In genomic region chr5:115480900-115481299, GRCh38 we compare ENCODE assay signal across 34 cellular contexts.
"Had no signal": no experiment of that assay in that cellular context is flagged by ENCODE, and none has a peak within 500 bp of the region (broad histone marks: within the 10 kb centered on the region; RNA-seq: fewer than 3 reads in every experiment).

No MANE protein-coding gene starts in this region.

- FAIRE-seq: colon, endometrium had no signal

- H3K4me1 Mint-ChIP-seq: activated B cell treated with CpG ODN at 0.5 μM for 24 hours; activated CD4-positive, alpha-beta T cell treated with anti-CD3 and anti-CD28 coated beads, Interleukin-2, amount 10 ng/mL, durations not matched to agents 24 days and 14 days; activated naive CD4-positive, alpha-beta T cell treated with anti-CD3 and anti-CD28 coated beads, Interleukin-2, amount 50 U/mL, for 24 hours had no signal

- H3K4me3 Mint-ChIP-seq: activated B cell treated with CpG ODN at 0.5 μM for 24 hours; activated CD4-positive, alpha-beta memory T cell treated with anti-CD3 and anti-CD28 coated beads for 36 hours; activated CD4-positive, alpha-beta T cell treated with anti-CD3 and anti-CD28 coated beads for 36 hours; activated CD4-positive, alpha-beta T cell treated with anti-CD3 and anti-CD28 coated beads, Interleukin-2, amount 10 ng/mL, durations not matched to agents 24 days and 14 days; activated CD8-positive, alpha-beta memory T cell treated with anti-CD3 and anti-CD28 coated beads, Interleukin-2, amount 10 ng/mL, durations not matched to agents 7 days and 5 days; activated CD8-positive, alpha-beta T cell treated with anti-CD3 and anti-CD28 coated beads, Interleukin-2, amount 10 ng/mL, durations not matched to agents 7 days and 5 days; activated naive CD4-positive, alpha-beta T cell treated with anti-CD3 and anti-CD28 coated beads for 36 hours; activated naive CD4-positive, alpha-beta T cell treated with anti-CD3 and anti-CD28 coated beads, Interleukin-2, amount 50 U/mL, for 24 hours; activated naive CD8-positive, alpha-beta T cell treated with anti-CD3 and anti-CD28 coated beads for 36 hours; activated naive CD8-positive, alpha-beta T cell treated with anti-CD3 and anti-CD28 coated beads, Interleukin-2, amount 50 U/mL, for 24 hours; activated T-helper 1 cell treated with anti-CD3 and anti-CD28 coated beads, Interleukin-12 subunit alpha, Interleukin-12 subunit beta, Interleukin-2, Interleukin-4 antibody, amounts not matched to agents 30 ng/mL and 10 ng/mL and 1 ng/mL, durations not matched to agents 14 hours and 24 hours and 36 hours; effector memory CD8-positive, alpha-beta T cell had no signal

- H3K9me3 ChIP-seq: adrenal gland, body of pancreas, esophagus squamous epithelium, gastroesophageal sphincter had no signal

- H3K36me3 Mint-ChIP-seq: activated CD4-positive, alpha-beta memory T cell treated with anti-CD3 and anti-CD28 coated beads for 36 hours; activated CD8-positive, alpha-beta memory T cell treated with anti-CD3 and anti-CD28 coated beads, Interleukin-2, amount 10 ng/mL, durations not matched to agents 7 days and 5 days; activated naive CD4-positive, alpha-beta T cell treated with anti-CD3 and anti-CD28 coated beads, Interleukin-2, amount 50 U/mL, for 24 hours; activated naive CD8-positive, alpha-beta T cell treated with anti-CD3 and anti-CD28 coated beads for 36 hours had no signal

- H3K27ac ChIP-seq: adrenal gland, body of pancreas, epithelial cell of prostate, esophagus squamous epithelium, gastroesophageal sphincter, WERI-Rb-1 had no signal

- H3K27me3 ChIP-seq: adrenal gland, body of pancreas, esophagus squamous epithelium, gastroesophageal sphincter had no signal

- H3K4me1 ChIP-seq: adrenal gland, body of pancreas, esophagus squamous epithelium, gastroesophageal sphincter had no signal

- H3K9me3 Mint-ChIP-seq: activated B cell treated with CpG ODN at 0.5 μM for 24 hours; activated CD4-positive, alpha-beta memory T cell treated with anti-CD3 and anti-CD28 coated beads for 36 hours; activated naive CD4-positive, alpha-beta T cell treated with anti-CD3 and anti-CD28 coated beads for 36 hours; activated naive CD4-positive, alpha-beta T cell treated with anti-CD3 and anti-CD28 coated beads, Interleukin-2, amount 50 U/mL, for 24 hours; activated naive CD8-positive, alpha-beta T cell treated with anti-CD3 and anti-CD28 coated beads for 36 hours; activated naive CD8-positive, alpha-beta T cell treated with anti-CD3 and anti-CD28 coated beads, Interleukin-2, amount 50 U/mL, for 24 hours; activated T-helper 1 cell treated with anti-CD3 and anti-CD28 coated beads, Interleukin-12 subunit alpha, Interleukin-12 subunit beta, Interleukin-2, Interleukin-4 antibody, amounts not matched to agents 30 ng/mL and 10 ng/mL and 1 ng/mL, durations not matched to agents 14 hours and 24 hours and 36 hours; activated T-helper 2 cell treated with anti-CD3 and anti-CD28 coated beads, Interferon-gamma antibody, Interleukin-2, Interleukin-4, amounts not matched to agents 10 μg/mL and 5 μg/mL and 100 μg/mL, durations not matched to agents 14 hours and 24 hours and 36 hours; effector memory CD8-positive, alpha-beta T cell had no signal

- DNase-seq: activated B cell treated with CpG ODN at 0.5 μM for 24 hours; activated CD4-positive, alpha-beta memory T cell treated with anti-CD3 and anti-CD28 coated beads for 36 hours; activated CD4-positive, alpha-beta T cell treated with anti-CD3 and anti-CD28 coated beads for 36 hours; activated CD4-positive, alpha-beta T cell treated with anti-CD3 and anti-CD28 coated beads, Interleukin-2, amount 10 ng/mL, durations not matched to agents 24 days and 14 days; activated CD4-positive, CD25-positive, alpha-beta regulatory T cell treated with anti-CD3 and anti-CD28 coated beads, Interleukin-2, amount 50 U/mL, for 72 hours; activated CD8-positive, alpha-beta memory T cell treated with anti-CD3 and anti-CD28 coated beads, Interleukin-2, amount 10 ng/mL, durations not matched to agents 7 days and 5 days; activated CD8-positive, alpha-beta memory T cell treated with anti-CD3 and anti-CD28 coated beads, Interleukin-2, amount 50 U/mL, for 4 hours; activated CD8-positive, alpha-beta T cell treated with anti-CD3 and anti-CD28 coated beads, Interleukin-2, amount 10 ng/mL, durations not matched to agents 7 days and 5 days; activated effector memory CD4-positive, alpha-beta T cell treated with anti-CD3 and anti-CD28 coated beads, Interleukin-2, amount 50 U/mL, for 16 hours; activated naive CD4-positive, alpha-beta T cell treated with anti-CD3 and anti-CD28 coated beads for 36 hours; activated naive CD8-positive, alpha-beta T cell treated with anti-CD3 and anti-CD28 coated beads for 36 hours; activated naive CD8-positive, alpha-beta T cell treated with anti-CD3 and anti-CD28 coated beads, Interleukin-2, amount 50 U/mL, for 24 hours; activated T-cell treated with anti-CD3 and anti-CD28 coated beads, Interleukin-2, amount 50 U/mL, for 1 hour; activated T-cell treated with anti-CD3 and anti-CD28 coated beads, Interleukin-2, amount 50 U/mL, for 48 hours; adrenal gland; amygdala; aorta; body of pancreas; caudate nucleus; cortex of kidney; dermis blood vessel endothelial cell; effector CD4-positive, alpha-beta T cell; effector memory CD8-positive, alpha-beta T cell; esophagus squamous epithelium; foreskin melanocyte; T-helper 2 cell; WERI-Rb-1 had no signal

- H3K36me3 ChIP-seq: adrenal gland, esophagus squamous epithelium, gastroesophageal sphincter, WERI-Rb-1 had no signal

- H3K27ac Mint-ChIP-seq: activated B cell treated with CpG ODN at 0.5 μM for 24 hours; activated CD4-positive, alpha-beta memory T cell treated with anti-CD3 and anti-CD28 coated beads for 36 hours; activated CD4-positive, alpha-beta T cell treated with anti-CD3 and anti-CD28 coated beads for 36 hours; activated CD4-positive, alpha-beta T cell treated with anti-CD3 and anti-CD28 coated beads, Interleukin-2, amount 10 ng/mL, durations not matched to agents 24 days and 14 days; activated CD8-positive, alpha-beta memory T cell treated with anti-CD3 and anti-CD28 coated beads, Interleukin-2, amount 10 ng/mL, durations not matched to agents 7 days and 5 days; activated CD8-positive, alpha-beta T cell treated with anti-CD3 and anti-CD28 coated beads, Interleukin-2, amount 10 ng/mL, durations not matched to agents 7 days and 5 days; activated naive CD4-positive, alpha-beta T cell treated with anti-CD3 and anti-CD28 coated beads for 36 hours; activated naive CD4-positive, alpha-beta T cell treated with anti-CD3 and anti-CD28 coated beads, Interleukin-2, amount 50 U/mL, for 24 hours; activated naive CD8-positive, alpha-beta T cell treated with anti-CD3 and anti-CD28 coated beads for 36 hours; activated naive CD8-positive, alpha-beta T cell treated with anti-CD3 and anti-CD28 coated beads, Interleukin-2, amount 50 U/mL, for 24 hours; activated T-helper 1 cell treated with anti-CD3 and anti-CD28 coated beads, Interleukin-12 subunit alpha, Interleukin-12 subunit beta, Interleukin-2, Interleukin-4 antibody, amounts not matched to agents 30 ng/mL and 10 ng/mL and 1 ng/mL, durations not matched to agents 14 hours and 24 hours and 36 hours; activated T-helper 2 cell treated with anti-CD3 and anti-CD28 coated beads, Interferon-gamma antibody, Interleukin-2, Interleukin-4, amounts not matched to agents 10 μg/mL and 5 μg/mL and 100 μg/mL, durations not matched to agents 14 hours and 24 hours and 36 hours; effector memory CD8-positive, alpha-beta T cell had no signal

- ATAC-seq: activated CD4-positive, alpha-beta T cell treated with anti-CD3 and anti-CD28 coated beads for 36 hours; activated CD8-positive, alpha-beta memory T cell treated with anti-CD3 and anti-CD28 coated beads, Interleukin-2, amount 10 ng/mL, durations not matched to agents 7 days and 5 days; activated CD8-positive, alpha-beta T cell treated with anti-CD3 and anti-CD28 coated beads, Interleukin-2, amount 10 ng/mL, durations not matched to agents 7 days and 5 days; activated naive CD8-positive, alpha-beta T cell treated with anti-CD3 and anti-CD28 coated beads, Interleukin-2, amount 50 U/mL, for 24 hours; body of pancreas; effector memory CD8-positive, alpha-beta T cell; gastroesophageal sphincter had no signal

- H3K4me3 ChIP-seq: adrenal gland, body of pancreas, esophagus squamous epithelium, gastroesophageal sphincter had no signal
